ENCODE assay signal across 7 cellular contexts in genomic region chr3:108222813-108223307, GRCh38. TPM values are rescaled to one million over a fixed set of nuclear protein-coding genes. Genes with fewer than 3 reads are reported as not detected.
DNase-seq lines count a peak whose midpoint lies in the region; ATAC-seq lines count a peak whose summit lies in the region.

No MANE protein-coding gene starts in this region.

- peak overlapping the region; percentile 97 to 100 (median 100) for H3K4me3 Mint-ChIP-seq in naive B cell

- peak overlapping the region; percentile 93 for H3K4me3 ChIP-seq in duodenal mucosa (ENCODE audit: low read depth in 1 of 2, low read length in 2 of 2)

- ATAC-seq in GM19324 (IDR thresholded peaks at IDR 0.05; ENCODE audit: low FRiP score, unreplicated experiment) = peak; percentile 26
- ATAC-seq in naive B cell (ENCODE audit: low read depth in 2 of 2) = no peak
- no peak for ATAC-seq in GM18498 (IDR thresholded peaks at IDR 0.05; ENCODE audit: unreplicated experiment)
- no peak for ATAC-seq in HG03354 (IDR thresholded peaks at IDR 0.05; ENCODE audit: poor library complexity, severe bottlenecking, unreplicated experiment)
- no peak for ATAC-seq in GM18861 (IDR thresholded peaks at IDR 0.05; ENCODE audit: unreplicated experiment)

- H3K27ac ChIP-seq in duodenal mucosa (ENCODE audit: low read depth, low read length) = peak overlapping the region; percentile 61

- no peaks in the 10 kb centered on the region for H3K9me3 ChIP-seq in duodenal mucosa (ENCODE audit: control insufficient read depth in 1 of 2, low read length in 2 of 2)

- peak overlapping the region; percentile 52 to 84 for H3K9ac ChIP-seq in duodenal mucosa (ENCODE audit: low read depth in 1 of 2, low read length in 2 of 2)

- peak; percentile 60 for DNase-seq in NCI-H69 (lab: John Stamatoyannopoulos, UW)
- DNase-seq in naive B cell = no peak

- H3K36me3 ChIP-seq in duodenal mucosa (ENCODE audit: control insufficient read depth in 1 of 2, insufficient read depth in 2 of 2, low read length in 2 of 2) = peaks cover 0 to 3% of the 10 kb centered on the region in 2 donors

- H3K27ac Mint-ChIP-seq in naive B cell = peak overlapping the region; percentile 99 to 100 (median 100)

- H3K27me3 ChIP-seq in duodenal mucosa (ENCODE audit: control insufficient read depth in 1 of 2, insufficient read depth in 2 of 2, low read length in 2 of 2) = no peaks in the 10 kb centered on the region

- peaks cover 12 to 26% of the 10 kb centered on the region in 2 donors for H3K4me1 ChIP-seq in duodenal mucosa (ENCODE audit: control insufficient read depth in 1 of 2, insufficient read depth in 2 of 2, low read length in 2 of 2)

- no peaks in the 10 kb centered on the region for H3K27me3 Mint-ChIP-seq in naive B cell

- no peaks in the 10 kb centered on the region for H3K9me3 Mint-ChIP-seq in naive B cell

- peaks cover 0 to 6% of the 10 kb centered on the region in 2 donors for H3K36me3 Mint-ChIP-seq in naive B cell

- peaks cover 27 to 58% (median 50%) of the 10 kb centered on the region in 3 donors for H3K4me1 Mint-ChIP-seq in naive B cell

RNA-seq across cellular contexts. Expression of gene IFT57, which starts 0.6 kb away (rescaled TPM):
- 100 to 1,000 TPM; 160 to 239 (median 203) TPM for polyA plus RNA-seq in naive B cell (ENCODE audit: low read depth in 6 of 6)
